Comparison of ENCODE assay signal across 12 cellular contexts in genomic region chr2:136253288-136254004, GRCh38.
DNase-seq lines count a peak whose midpoint lies in the region; ATAC-seq and TF ChIP-seq lines count a peak whose summit lies in the region.
"Had no signal": no experiment of that assay in that cellular context is flagged by ENCODE, and none has a peak within 500 bp of the region (broad histone marks: within the 10 kb centered on the region; RNA-seq: fewer than 3 reads in every experiment).

No MANE protein-coding gene starts in this region.

- DNase-seq in GM19238 (ENCODE audit: insufficient read length, low spot score): peak; percentile 16
- DNase-seq in sigmoid colon: peak; percentile 75
- DNase-seq in HK-2 (ENCODE audit: unreplicated experiment): no peak
- DNase-seq in omental fat pad (ENCODE audit: low spot score): no peak
- DNase-seq: activated CD4-positive, alpha-beta T cell treated with anti-CD3 and anti-CD28 coated beads, Interleukin-2, amount 10 ng/mL, durations not matched to agents 24 days and 14 days; islet precursor cell; NCI-H446; stimulated activated naive CD4-positive, alpha-beta T cell treated with Interleukin-2 at 50 U/mL for 16 hours had no signal

- no peaks in the 10 kb centered on the region for H3K36me3 Mint-ChIP-seq in IgD-negative memory B cell

- H3K27ac ChIP-seq in gastroesophageal sphincter (no peak overlapping the region), sigmoid colon (peak overlapping the region in 1 of 4 donors; percentile 25)

- H3K9me3 ChIP-seq in gastroesophageal sphincter (no peaks in the 10 kb centered on the region), sigmoid colon (no peaks in the 10 kb centered on the region)

- peak overlapping the region; percentile 53 to 88 (median 55) for H3K27ac Mint-ChIP-seq in IgD-negative memory B cell
- H3K27ac Mint-ChIP-seq: activated CD4-positive, alpha-beta T cell treated with anti-CD3 and anti-CD28 coated beads, Interleukin-2, amount 10 ng/mL, durations not matched to agents 24 days and 14 days had no signal

- no peaks in the 10 kb centered on the region for H3K27me3 Mint-ChIP-seq in IgD-negative memory B cell

- peak overlapping the region in 2 of 4 donors; percentile 10 to 85 for H3K4me3 Mint-ChIP-seq in IgD-negative memory B cell
- H3K4me3 Mint-ChIP-seq: activated CD4-positive, alpha-beta T cell treated with anti-CD3 and anti-CD28 coated beads, Interleukin-2, amount 10 ng/mL, durations not matched to agents 24 days and 14 days had no signal

- intact Hi-C loops in sigmoid colon (cut with DNase I): no loop called here

- WGBS in gastroesophageal sphincter (ENCODE audit: low coverage in 1 of 2), 2 donors: 80 to 100% methylated on average over 1 of the region's 6 CpGs
- 60 to 86% methylated on average over 6 of the region's 6 CpGs for WGBS in sigmoid colon, 2 donors

- H3K36me3 ChIP-seq in gastroesophageal sphincter (no peaks in the 10 kb centered on the region), sigmoid colon (no peaks in the 10 kb centered on the region)

- TF ChIP-seq EP300 in gastroesophageal sphincter (IDR thresholded peaks at IDR 0.05) (no peak), sigmoid colon (IDR thresholded peaks at IDR 0.05) (no peak)

- ATAC-seq in gastroesophageal sphincter (peak; percentile 34), HG02588 (IDR thresholded peaks at IDR 0.05; ENCODE audit: unreplicated experiment) (no peak), HG03045 (IDR thresholded peaks at IDR 0.05; ENCODE audit: unreplicated experiment) (no peak), omental fat pad (ENCODE audit: low FRiP score) (no peak)

- no peaks in the 10 kb centered on the region for H3K4me1 ChIP-seq in gastroesophageal sphincter
- no peaks in the 10 kb centered on the region for H3K4me1 ChIP-seq in sigmoid colon

- no peaks in the 10 kb centered on the region for H3K9me3 Mint-ChIP-seq in IgD-negative memory B cell

- TF ChIP-seq POLR2A in gastroesophageal sphincter (IDR thresholded peaks at IDR 0.05) (no peak), sigmoid colon (IDR thresholded peaks at IDR 0.05) (no peak)

- H3K27me3 ChIP-seq in gastroesophageal sphincter (no peaks in the 10 kb centered on the region), sigmoid colon (no peaks in the 10 kb centered on the region)

- peaks cover 47 to 55% (median 48%) of the 10 kb centered on the region in 3 donors for H3K4me1 Mint-ChIP-seq in IgD-negative memory B cell

- H3K4me3 ChIP-seq in gastroesophageal sphincter (no peak overlapping the region), sigmoid colon (no peak overlapping the region)

- TF ChIP-seq CTCF in gastroesophageal sphincter (IDR thresholded peaks at IDR 0.05) (no peak), sigmoid colon (IDR thresholded peaks at IDR 0.05) (no peak), omental fat pad (IDR thresholded peaks at IDR 0.05) (no peak)

Comparison
In these comparisons a context has a peak if more than half of its experiments do, and no peak if none do; other contexts are left out.
1. DNase-seq: peak in GM19238 (single experiment) and sigmoid colon (single experiment); none in HK-2 (single experiment) and omental fat pad (single experiment).